In genomic region chr16:53745126-53745525, GRCh38 we compare ENCODE assay signal across 12 cellular contexts. TPM values are rescaled to one million over a fixed set of nuclear protein-coding genes. Genes with fewer than 3 reads are reported as not detected.
DNase-seq lines count a peak whose midpoint lies in the region; ATAC-seq and TF ChIP-seq lines count a peak whose summit lies in the region.
"Had no signal": no experiment of that assay in that cellular context is flagged by ENCODE, and none has a peak within 500 bp of the region (broad histone marks: within the 10 kb centered on the region; RNA-seq: fewer than 3 reads in every experiment).

No MANE protein-coding gene starts in this region.

- H3K9ac ChIP-seq in SK-N-MC (ENCODE audit: insufficient read length) = no peak overlapping the region

- H3K27ac ChIP-seq in heart left ventricle = no peak overlapping the region
- peak overlapping the region; percentile 57; the same call in 1 of the 2 replicates for H3K27ac ChIP-seq in SK-N-MC
- peak overlapping the region; percentile 1 to 42 for H3K27ac ChIP-seq in thoracic aorta

- no peak overlapping the region for H3K4me3 Mint-ChIP-seq in activated naive CD4-positive, alpha-beta T cell treated with anti-CD3 and anti-CD28 coated beads for 36 hours

- H3K36me3 ChIP-seq in heart left ventricle (no peaks in the 10 kb centered on the region), SK-N-MC (ENCODE audit: insufficient read depth, low read length) (no peaks in the 10 kb centered on the region), thoracic aorta (no peaks in the 10 kb centered on the region)

- no peak for TF ChIP-seq POLR2A in heart left ventricle (IDR thresholded peaks at IDR 0.05)

- TF ChIP-seq CTCF in heart left ventricle (IDR thresholded peaks at IDR 0.05) (no peak), thoracic aorta (IDR thresholded peaks at IDR 0.05) (no peak)

- no peak overlapping the region for H3K27ac Mint-ChIP-seq in activated naive CD4-positive, alpha-beta T cell treated with anti-CD3 and anti-CD28 coated beads for 36 hours

- H3K36me3 Mint-ChIP-seq in activated naive CD4-positive, alpha-beta T cell treated with anti-CD3 and anti-CD28 coated beads for 36 hours (ENCODE audit: low read depth) = peaks cover 1% of the 10 kb centered on the region

- H3K27me3 ChIP-seq in heart left ventricle (no peaks in the 10 kb centered on the region), thoracic aorta (replicated peaks; ENCODE audit: insufficient read depth) (no peaks in the 10 kb centered on the region)

- no peak for DNase-seq in heart left ventricle
- DNase-seq in cardiac septum (ENCODE audit: low spot score) = no peak
- no peak for DNase-seq in SK-N-MC (ENCODE audit: low read depth, low spot score)
- peak; percentile 30 for DNase-seq in fibroblast of the conjunctiva (ENCODE audit: low read depth)
- DNase-seq in thoracic aorta (ENCODE audit: low spot score) = no peak
- no peak for DNase-seq in activated naive CD4-positive, alpha-beta T cell treated with anti-CD3 and anti-CD28 coated beads for 36 hours
- DNase-seq in DMS153 treated with DMSO at 0.1 percent for 48 hours (lab: John Stamatoyannopoulos, UW; ENCODE audit: unreplicated experiment) = no peak
- DNase-seq in NCI-H82 (lab: John Stamatoyannopoulos, UW) = no peak
- DNase-seq: H7, NCI-H187 treated with DMSO at 0.1 percent for 48 hours, occipital lobe, SHP77 treated with DMSO at 0.1 percent for 48 hours had no signal

- H3K9me3 Mint-ChIP-seq in activated naive CD4-positive, alpha-beta T cell treated with anti-CD3 and anti-CD28 coated beads for 36 hours = peaks cover 6% of the 10 kb centered on the region

- ATAC-seq in heart left ventricle = peak in 3 of 4 donors; percentile 38 to 55 (median 52)
- peak; percentile 50 for ATAC-seq in thoracic aorta (ENCODE audit: insufficient number of reproducible peaks, low FRiP score, low read depth)

- H3K4me1 Mint-ChIP-seq in activated naive CD4-positive, alpha-beta T cell treated with anti-CD3 and anti-CD28 coated beads for 36 hours (ENCODE audit: low read depth) = peaks cover 32% of the 10 kb centered on the region

- H3K27me3 Mint-ChIP-seq in activated naive CD4-positive, alpha-beta T cell treated with anti-CD3 and anti-CD28 coated beads for 36 hours (ENCODE audit: low read depth) = no peaks in the 10 kb centered on the region

- CTCF ChIA-PET in activated naive CD4-positive, alpha-beta T cell treated with anti-CD3 and anti-CD28 coated beads for 36 hours (lab: Charles Lee) = interaction anchor here (0.9 to 3.7 kb wide), 6 partner anchors 9 to 77 kb away, joined by 3 to 14 read pairs (median 6); no protein-coding TSS in a partner anchor

- H3K9me3 ChIP-seq in heart left ventricle = peaks cover 0 to 12% (median 0%) of the 10 kb centered on the region in 12 donors
- H3K9me3 ChIP-seq in SK-N-MC (ENCODE audit: low read depth, low read length) = no peaks in the 10 kb centered on the region
- peaks cover 4% of the 10 kb centered on the region for H3K9me3 ChIP-seq in thoracic aorta

- H3K4me1 ChIP-seq in heart left ventricle (peaks cover 0 to 45% (median 21%) of the 10 kb centered on the region in 12 donors), thoracic aorta (ENCODE audit: control insufficient read depth in 1 of 2, low read depth in 2 of 2) (peaks cover 12 to 26% of the 10 kb centered on the region in 2 donors)

- H3K4me3 ChIP-seq in heart left ventricle (no peak overlapping the region), SK-N-MC (peak overlapping the region; percentile 33), thoracic aorta (peak overlapping the region; percentile 3)

- intact Hi-C loops in heart left ventricle (cut with DNase I) (no loop called here), cardiac septum (cut with DNase I) (no loop called here)
- intact Hi-C loops in activated naive CD4-positive, alpha-beta T cell treated with anti-CD3 and anti-CD28 coated beads for 36 hours (cut with micrococcal nuclease) = no loop called here

- WGBS in heart left ventricle, 4 donors = 29 to 44% (median 32%) methylated on average over 3 of the region's 3 CpGs

RNA-seq across cellular contexts. Expression of gene FTO, which starts 41.2 kb away (rescaled TPM):
- 100 to 1,000 TPM in 1 of 9 donors, 10 to 100 TPM in 8; 77.2 to 105 (median 87.0) TPM for total RNA-seq in heart left ventricle
- polyA plus RNA-seq in heart left ventricle = 10 to 100 TPM; 11.8 to 45.0 TPM
- 70.4 TPM for total RNA-seq in cardiac septum
- 100 to 1,000 TPM in 1 of 2 donors, 10 to 100 TPM in 1; 99.6 to 103 TPM for total RNA-seq in thoracic aorta
- total RNA-seq in activated naive CD4-positive, alpha-beta T cell treated with anti-CD3 and anti-CD28 coated beads for 36 hours = 10 to 100 TPM; 60.2 to 63.9 TPM

RNA-seq across cellular contexts. Expression of gene RPGRIP1L, which starts 41.5 kb away (rescaled TPM):
- total RNA-seq in heart left ventricle (1 to 10 TPM; 1.4 to 4.6 (median 2.4) TPM), cardiac septum (2.8 TPM), thoracic aorta (1 to 10 TPM; 3.4 to 9.1 TPM)
- polyA plus RNA-seq in heart left ventricle = 1 to 10 TPM in 1 of 2 donors, under 1 TPM in 1; 0.69 to 1.4 TPM
- total RNA-seq in activated naive CD4-positive, alpha-beta T cell treated with anti-CD3 and anti-CD28 coated beads for 36 hours = 1 to 10 TPM; 4.3 to 5.2 TPM

Comparison
In these comparisons a context has a peak if more than half of its experiments do, and no peak if none do; other contexts are left out.
1. H3K27ac ChIP-seq: peak in SK-N-MC (single experiment) and thoracic aorta (2 of 2); none in heart left ventricle (0 of 12).
2. H3K4me3 ChIP-seq: peak in SK-N-MC (single experiment) and thoracic aorta (single experiment); none in heart left ventricle (0 of 12).